ENCODE assay signal across 15 cellular contexts in the genomic region with DNA sequence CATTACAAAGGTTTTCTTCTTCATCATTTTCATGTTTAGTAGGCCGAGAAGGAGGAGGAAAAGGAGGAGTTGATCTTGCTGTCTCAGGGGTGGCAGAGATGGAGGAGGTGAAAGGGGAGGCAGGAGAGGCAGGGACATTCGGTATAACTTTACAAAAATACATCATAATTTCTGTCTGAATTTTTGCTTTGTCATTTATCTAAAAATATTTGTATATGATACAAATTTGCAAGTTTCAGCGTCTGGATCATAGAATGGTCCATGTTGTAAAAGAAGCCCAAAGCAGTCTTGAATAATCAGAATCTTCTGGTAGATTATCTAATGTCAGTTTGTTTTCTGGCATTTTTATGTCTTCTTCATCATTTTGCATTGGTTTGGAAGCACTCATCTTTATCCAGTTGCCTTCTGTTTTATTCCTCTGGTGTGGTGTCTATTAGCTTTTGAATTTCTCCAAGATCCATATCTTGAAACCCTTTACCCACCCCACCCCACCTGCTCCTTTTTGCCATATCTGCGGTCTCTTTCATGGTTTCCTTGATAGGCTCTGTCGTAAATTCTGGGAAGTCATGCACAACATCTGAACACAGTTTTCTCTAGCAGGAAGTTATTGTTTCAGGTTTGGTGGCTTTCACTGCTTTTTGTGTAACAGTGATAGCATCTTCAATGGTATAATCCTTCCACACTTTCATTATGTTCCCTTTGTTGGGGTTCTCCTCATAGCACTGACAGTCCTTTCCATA.
A peak's percentile ranks its signal among the peaks of the same experiment; 100 is the strongest.
DNase-seq lines count a peak whose midpoint lies in the region; ATAC-seq and TF ChIP-seq lines count a peak whose summit lies in the region.
"Had no signal": no experiment of that assay in that cellular context is flagged by ENCODE, and none has a peak within 500 bp of the region (broad histone marks: within the 10 kb centered on the region; RNA-seq: fewer than 3 reads in every experiment).

No MANE protein-coding gene starts in this region.

- no peaks in the 10 kb centered on the region for H3K27me3 ChIP-seq in CD4-positive, alpha-beta memory T cell (ENCODE audit: insufficient read depth, low read length)
- H3K27me3 ChIP-seq: dorsolateral prefrontal cortex, hepatocyte, SJSA1 had no signal

- H3K9me3 Mint-ChIP-seq in CD4-positive, alpha-beta memory T cell = peaks cover 0 to 5% (median 0%) of the 10 kb centered on the region in 8 donors
- no peaks in the 10 kb centered on the region for H3K9me3 Mint-ChIP-seq in central memory CD8-positive, alpha-beta T cell
- no peaks in the 10 kb centered on the region for H3K9me3 Mint-ChIP-seq in mesothelial cell of epicardium

- H3K27me3 Mint-ChIP-seq in CD4-positive, alpha-beta memory T cell = no peaks in the 10 kb centered on the region
- H3K27me3 Mint-ChIP-seq in T-helper 17 cell = no peaks in the 10 kb centered on the region
- H3K27me3 Mint-ChIP-seq in central memory CD8-positive, alpha-beta T cell = no peaks in the 10 kb centered on the region
- no peaks in the 10 kb centered on the region for H3K27me3 Mint-ChIP-seq in mesothelial cell of epicardium (ENCODE audit: low read depth)

- peak in 4 of 5 donors; percentile 1 to 16 (median 4) for DNase-seq in CD4-positive, alpha-beta memory T cell
- DNase-seq in GF-D8 (lab: John Stamatoyannopoulos, UW) = peak; percentile 84
- DNase-seq in T-helper 17 cell = no peak
- DNase-seq in central memory CD8-positive, alpha-beta T cell (ENCODE audit: low spot score in 2 of 2) = no peak
- DNase-seq in mesothelial cell of epicardium (ENCODE audit: low spot score in 2 of 2, unreplicated experiment in 2 of 2) = no peak
- DNase-seq: C1 segment of cervical spinal cord, dorsolateral prefrontal cortex, left ventricle myocardium inferior, NCI-H226, nephron progenitor cell, retina had no signal

- H3K27ac ChIP-seq in CD4-positive, alpha-beta memory T cell (ENCODE audit: low read depth, low read length) = no peak overlapping the region
- H3K27ac ChIP-seq: hepatocyte, left ventricle myocardium inferior, SJSA1 had no signal

- H3K36me3 ChIP-seq in CD4-positive, alpha-beta memory T cell (ENCODE audit: insufficient read depth, low read length) = no peaks in the 10 kb centered on the region
- H3K36me3 ChIP-seq: left ventricle myocardium inferior, SJSA1 had no signal

- peaks cover 17 to 32% (median 19%) of the 10 kb centered on the region in 4 donors for H3K4me1 Mint-ChIP-seq in CD4-positive, alpha-beta memory T cell
- H3K4me1 Mint-ChIP-seq in T-helper 17 cell (peaks cover 21% of the 10 kb centered on the region), mesothelial cell of epicardium (peaks cover 13% of the 10 kb centered on the region)
- H3K4me1 Mint-ChIP-seq in central memory CD8-positive, alpha-beta T cell = peaks cover 24% of the 10 kb centered on the region

- POLR2A ChIA-PET in CD4-positive, alpha-beta memory T cell (lab: Charles Lee; ENCODE audit: partially characterized antibody) = no interaction called here

- H3K9me3 ChIP-seq in CD4-positive, alpha-beta memory T cell (ENCODE audit: control insufficient read depth in 1 of 2, low read length in 2 of 2) = no peaks in the 10 kb centered on the region
- no peaks in the 10 kb centered on the region for H3K9me3 ChIP-seq in T-helper 17 cell (ENCODE audit: control insufficient read depth, low read length, poor library complexity, severe bottlenecking)
- H3K9me3 ChIP-seq: left ventricle myocardium inferior, SJSA1 had no signal

- ATAC-seq in T-helper 17 cell (peak; percentile 33), HG03135 (IDR thresholded peaks at IDR 0.05; ENCODE audit: unreplicated experiment) (no peak), GM18873 (IDR thresholded peaks at IDR 0.05; ENCODE audit: low FRiP score, unreplicated experiment) (no peak)
- no peak for ATAC-seq in central memory CD8-positive, alpha-beta T cell (replicated peaks; ENCODE audit: extremely low read depth, poor library complexity, severe bottlenecking)

- TF ChIP-seq CTCF in mesothelial cell of epicardium (IDR thresholded peaks at IDR 0.05; ENCODE audit: unreplicated experiment) = no peak

- no peaks in the 10 kb centered on the region for H3K36me3 Mint-ChIP-seq in CD4-positive, alpha-beta memory T cell
- H3K36me3 Mint-ChIP-seq in T-helper 17 cell (ENCODE audit: low read depth) = no peaks in the 10 kb centered on the region
- H3K36me3 Mint-ChIP-seq in central memory CD8-positive, alpha-beta T cell (ENCODE audit: insufficient read depth) = no peaks in the 10 kb centered on the region
- H3K36me3 Mint-ChIP-seq in mesothelial cell of epicardium = peaks cover 4% of the 10 kb centered on the region

- CTCF ChIA-PET in CD4-positive, alpha-beta memory T cell (lab: Charles Lee; ENCODE audit: partially characterized antibody) = no interaction called here

- peak overlapping the region in 4 of 7 donors; percentile 4 to 82 (median 58) for H3K27ac Mint-ChIP-seq in CD4-positive, alpha-beta memory T cell
- H3K27ac Mint-ChIP-seq in T-helper 17 cell = no peak overlapping the region
- no peak overlapping the region for H3K27ac Mint-ChIP-seq in central memory CD8-positive, alpha-beta T cell (ENCODE audit: low read depth)
- H3K27ac Mint-ChIP-seq in mesothelial cell of epicardium = no peak overlapping the region
- H3K27ac Mint-ChIP-seq: nephron progenitor cell had no signal

- peak overlapping the region in 7 of 8 donors; percentile 46 to 81 (median 71) for H3K4me3 Mint-ChIP-seq in CD4-positive, alpha-beta memory T cell
- H3K4me3 Mint-ChIP-seq in T-helper 17 cell = peak overlapping the region; percentile 36
- H3K4me3 Mint-ChIP-seq in central memory CD8-positive, alpha-beta T cell = peak overlapping the region; percentile 19
- H3K4me3 Mint-ChIP-seq in mesothelial cell of epicardium = no peak overlapping the region
- H3K4me3 Mint-ChIP-seq: nephron progenitor cell had no signal

- peaks cover 19% of the 10 kb centered on the region for H3K4me1 ChIP-seq in CD4-positive, alpha-beta memory T cell (ENCODE audit: insufficient read depth, low read length)
- H3K4me1 ChIP-seq: SJSA1 had no signal

- intact Hi-C loops in CD4-positive, alpha-beta memory T cell (cut with micrococcal nuclease) = no loop called here

- no peak overlapping the region for H3K4me3 ChIP-seq in CD4-positive, alpha-beta memory T cell (ENCODE audit: low read length in 2 of 2)
- H3K4me3 ChIP-seq: dorsolateral prefrontal cortex, hepatocyte, left ventricle myocardium inferior, SJSA1 had no signal

Comparison
In these comparisons a context has a peak if more than half of its experiments do, and no peak if none do; other contexts are left out.
1. DNase-seq: peak in CD4-positive, alpha-beta memory T cell (4 of 5) and GF-D8 (single experiment); none in T-helper 17 cell (0 of 3), central memory CD8-positive, alpha-beta T cell (0 of 2) and mesothelial cell of epicardium (0 of 2).
2. H3K27ac Mint-ChIP-seq: peak in CD4-positive, alpha-beta memory T cell (4 of 7); none in T-helper 17 cell (single experiment), central memory CD8-positive, alpha-beta T cell (single experiment) and mesothelial cell of epicardium (single experiment).